ENCODE assay signal across 1 cellular context in the genomic region with DNA sequence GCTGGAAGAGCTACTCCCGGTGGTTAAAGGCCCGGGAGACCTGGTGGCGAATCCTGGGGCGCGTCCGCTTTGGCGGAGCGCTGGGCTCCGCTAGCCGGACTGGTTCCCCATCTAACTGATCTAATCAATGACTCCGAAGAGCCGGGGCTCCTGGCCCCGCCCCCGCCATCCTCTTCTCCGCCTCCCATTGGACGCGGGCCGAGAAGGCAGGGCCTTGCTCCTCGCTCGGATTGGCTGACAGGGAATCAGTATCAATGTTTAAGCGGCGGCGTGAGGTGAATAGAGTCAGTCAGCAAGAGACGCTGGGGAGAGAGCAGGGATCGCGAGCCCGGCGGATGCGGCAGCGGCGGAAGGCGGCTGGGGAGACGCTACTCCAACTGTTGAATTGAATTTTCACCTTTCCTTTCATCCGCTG.
TF ChIP-seq lines count a peak whose summit lies in the region.

No MANE protein-coding gene starts in this region.

TF ChIP-seq in liver, 16 proteins besides CTCF, POLR2A, EP300 and RAD21 (continued from another document):
- TF ChIP-seq YY1 (IDR thresholded peaks at IDR 0.05) (peak; percentile 20), JUND (IDR thresholded peaks at IDR 0.05) (no peak), FOXA2 (IDR thresholded peaks at IDR 0.05) (no peak)
